In genomic region chr2:26469092-26469710, GRCh38 we compare ENCODE assay signal across 8 cellular contexts. TPM values are rescaled to one million over a fixed set of nuclear protein-coding genes. Genes with fewer than 3 reads are reported as not detected.
A peak's percentile ranks its signal among the peaks of the same experiment; 100 is the strongest.
DNase-seq lines count a peak whose midpoint lies in the region; ATAC-seq and TF ChIP-seq lines count a peak whose summit lies in the region.

No MANE protein-coding gene starts in this region.

- H3K4me3 Mint-ChIP-seq in GM23338, result no peak overlapping the region

- H3K4me1 ChIP-seq in GM23338 (ENCODE audit: insufficient read depth), result no peaks in the 10 kb centered on the region

- TF ChIP-seq CTCF in BJ (IDR thresholded peaks at IDR 0.05; ENCODE audit: insufficient read depth, low read depth, low read length) (peak; percentile 71), GM23338 (conservative IDR thresholded peaks at IDR 0.05; ENCODE audit: low read depth in 2 of 2) (peak; percentile 93 to 95)

- no peak overlapping the region for H3K4me3 ChIP-seq in BJ (ENCODE audit: low read depth, low read length)
- no peak overlapping the region for H3K4me3 ChIP-seq in GM23338

- no peaks in the 10 kb centered on the region for H3K79me2 ChIP-seq in GM23338 (replicated peaks; ENCODE audit: insufficient read depth)

- CTCF ChIA-PET in BJ (lab: Yijun Ruan, JAX), result interaction anchor here (1.2 kb wide), 1 partner anchor 9 kb away, joined by 4 read pairs; the partner anchor contains the start of gene OTOF

- no peak overlapping the region for H3K27ac Mint-ChIP-seq in GM23338

- H3K27me3 ChIP-seq in BJ (ENCODE audit: control insufficient read depth, insufficient read depth, low read length) (no peaks in the 10 kb centered on the region), GM23338 (ENCODE audit: insufficient read depth) (no peaks in the 10 kb centered on the region)

- H3K4me2 ChIP-seq in GM23338, result no peak overlapping the region

- intact Hi-C loops in head of caudate nucleus (cut with DNase I), result no loop called here

- no peaks in the 10 kb centered on the region for H3K36me3 Mint-ChIP-seq in GM23338 (ENCODE audit: low read depth)

- H2AFZ ChIP-seq in GM23338, result no peak overlapping the region

- H4K20me1 ChIP-seq in GM23338 (replicated peaks; ENCODE audit: insufficient read depth), result no peaks in the 10 kb centered on the region; the same call in 1 of the 2 replicates

- H3K9me3 Mint-ChIP-seq in GM23338, result no peaks in the 10 kb centered on the region; the same call in 1 of the 3 replicates

- no peaks in the 10 kb centered on the region for H3K9me2 ChIP-seq in GM23338 (ENCODE audit: insufficient read depth)

- H3K27ac ChIP-seq in GM23338 (ENCODE audit: low read depth), result no peak overlapping the region

- H3F3A ChIP-seq in GM23338 (replicated peaks; ENCODE audit: low read depth), result 0 out of 2 replicates have a peak, but pooled peaks cover 6% of the 10 kb centered on the region

- POLR2A ChIA-PET in BJ (lab: Charles Lee), result no interaction called here

- ATAC-seq in GM23338 (peak; percentile 45; the same call in 2 of the 3 replicates), HG02981 (IDR thresholded peaks at IDR 0.05; ENCODE audit: unreplicated experiment) (no peak), GM19324 (IDR thresholded peaks at IDR 0.05; ENCODE audit: low FRiP score, unreplicated experiment) (no peak)

- DNase-seq in BJ (ENCODE audit: low read depth), result no peak
- DNase-seq in GM23338 (ENCODE audit: low spot score), result peak; percentile 90
- DNase-seq in NCI-H82 treated with DMSO at 0.1 percent for 48 hours (lab: John Stamatoyannopoulos, UW; ENCODE audit: unreplicated experiment), result peak; percentile 77
- DNase-seq in activated T-cell treated with anti-CD3 and anti-CD28 coated beads for 48 hours (ENCODE audit: low read depth), result peak; percentile 65
- DNase-seq in head of caudate nucleus, result peak in 30 of 42 donors; percentile 11 to 73 (median 46)
- peak; percentile 74 for DNase-seq in stimulated activated CD4-positive, alpha-beta T cell treated with anti-CD3 and anti-CD28 coated beads, Interleukin-1b, Interleukin-23, amount 100 ng/mL, for 48 hours

- peaks cover 12% of the 10 kb centered on the region for H3K27me3 Mint-ChIP-seq in GM23338 (ENCODE audit: insufficient read depth, low read depth, poor library complexity)

- H3K4me1 Mint-ChIP-seq in GM23338, result no peaks in the 10 kb centered on the region; the same call in 2 of the 3 replicates

- H3K36me3 ChIP-seq in BJ (ENCODE audit: control insufficient read depth, insufficient read depth, low read length) (no peaks in the 10 kb centered on the region), GM23338 (ENCODE audit: insufficient read depth) (no peaks in the 10 kb centered on the region)

TF ChIP-seq in GM23338, 12 proteins besides CTCF, POLR2A, EP300 and RAD21:
- no peak for TF ChIP-seq NANOG (IDR thresholded peaks at IDR 0.05; ENCODE audit: borderline replicate concordance)
- TF ChIP-seq ZNF114 (CRISPR knock-in tag; IDR thresholded peaks at IDR 0.05), result no peak
- TF ChIP-seq ETS1 (IDR thresholded peaks at IDR 0.05), result no peak
- no peak for TF ChIP-seq REST (IDR thresholded peaks at IDR 0.05; ENCODE audit: unreplicated experiment)
- no peak for TF ChIP-seq ZNF462 (CRISPR knock-in tag; IDR thresholded peaks at IDR 0.05)
- no peak for TF ChIP-seq ZNF331 (CRISPR knock-in tag; IDR thresholded peaks at IDR 0.05; ENCODE audit: low read depth)
- TF ChIP-seq JUNB (IDR thresholded peaks at IDR 0.05; ENCODE audit: unreplicated experiment), result no peak

RNA-seq across cellular contexts. Expression of gene OTOF, which starts 8.7 kb away (rescaled TPM):
- 0.10 and 0.16 TPM in 2 replicates for polyA plus RNA-seq in BJ (2011; rRNA removed)
- polyA minus RNA-seq in BJ (2011; rRNA and poly(A)+ RNA removed), result 0.10 and 0.24 TPM in 2 replicates
- total RNA-seq in GM23338 (2014; rRNA removed; shearing (Covaris generic)), result 0.21 TPM in 1 of 2 replicates, not detected in the other
- 0.23 TPM in 1 of 2 replicates, not detected in the other for polyA plus RNA-seq in GM23338 (2016; fragmentation: Nextera tagmentation; extraction: Ambion mirVana)
